Comparison of ENCODE assay signal across 9 cellular contexts in genomic region chr1:156592158-156592909, GRCh38. TPM values are rescaled to one million over a fixed set of nuclear protein-coding genes. Genes with fewer than 3 reads are reported as not detected.
DNase-seq lines count a peak whose midpoint lies in the region; FAIRE-seq and TF ChIP-seq lines count a peak whose summit lies in the region.
"Had no signal": no experiment of that assay in that cellular context is flagged by ENCODE, and none has a peak within 500 bp of the region (broad histone marks: within the 10 kb centered on the region; RNA-seq: fewer than 3 reads in every experiment).

No MANE protein-coding gene starts in this region.

- no peaks in the 10 kb centered on the region for H3K9me2 ChIP-seq in DOHH2 (replicated peaks; ENCODE audit: control insufficient read depth, low read length)
- no peaks in the 10 kb centered on the region for H3K9me2 ChIP-seq in OCI-LY7 (ENCODE audit: insufficient read depth, low read length)

- H3K79me2 ChIP-seq in DOHH2 (ENCODE audit: control insufficient read depth, low read length) (peaks cover 26% of the 10 kb centered on the region), OCI-LY7 (ENCODE audit: insufficient read depth, low read depth, low read length) (no peaks in the 10 kb centered on the region), endothelial cell of umbilical vein (ENCODE audit: control insufficient read depth, insufficient read depth, low read length) (peaks cover 5% of the 10 kb centered on the region), osteoblast (ENCODE audit: insufficient read depth, low read length) (peaks cover 6% of the 10 kb centered on the region)

- CTCF ChIA-PET in OCI-LY7 (lab: Charles Lee; ENCODE audit: unreplicated experiment) = interaction anchor here (0.6 to 1.1 kb wide), 3 partner anchors 10 to 12 kb away, joined by 3 to 5 read pairs (median 4); no protein-coding TSS in a partner anchor
- CTCF ChIA-PET in endothelial cell of umbilical vein (lab: Charles Lee) = interaction anchor here (1.0 to 4.9 kb wide), 9 partner anchors 9 to 207 kb away, joined by 3 to 32 read pairs (median 5); partner anchors contain the start of gene GPATCH4

- dilution Hi-C loops in endothelial cell of umbilical vein (cut with MboI; ENCODE audit: extremely low pct_ligation_motif_present, low sequenced_read_pairs) = no loop called here

- H3K27me3 ChIP-seq in DOHH2 (ENCODE audit: control insufficient read depth, low read length) (no peaks in the 10 kb centered on the region), endothelial cell of umbilical vein (ENCODE audit: control insufficient read depth in 2 of 2, insufficient read depth in 2 of 2, low read length in 2 of 2) (no peaks in the 10 kb centered on the region), osteoblast (ENCODE audit: insufficient read depth, low read length) (no peaks in the 10 kb centered on the region)

- no peak for FAIRE-seq in endothelial cell of umbilical vein (lab: Jason Lieb, UNC)

- peaks cover 43% of the 10 kb centered on the region for H3F3A ChIP-seq in DOHH2 (ENCODE audit: control insufficient read depth, insufficient read depth)

- H4K20me1 ChIP-seq in DOHH2 (ENCODE audit: control insufficient read depth, insufficient read depth, low read depth, low read length) = no peaks in the 10 kb centered on the region
- no peaks in the 10 kb centered on the region for H4K20me1 ChIP-seq in OCI-LY7 (ENCODE audit: insufficient read depth, low read length)
- H4K20me1 ChIP-seq in endothelial cell of umbilical vein (replicated peaks; ENCODE audit: control insufficient read depth, extremely low read depth, insufficient read depth, low read length) = no peaks in the 10 kb centered on the region
- peaks cover 3% of the 10 kb centered on the region for H4K20me1 ChIP-seq in osteoblast (ENCODE audit: insufficient read depth, low read length)

- H2AFZ ChIP-seq in OCI-LY7 (ENCODE audit: low read length) (no peak overlapping the region; the same call in 1 of the 2 replicates), endothelial cell of umbilical vein (ENCODE audit: low read depth, low read length) (peak overlapping the region; percentile 74), osteoblast (ENCODE audit: low read length) (peak overlapping the region; percentile 91)

- H3K9me1 ChIP-seq in endothelial cell of umbilical vein (replicated peaks; ENCODE audit: control insufficient read depth, extremely low read depth, insufficient read depth, low read length) = no peaks in the 10 kb centered on the region

- H3K4me3 ChIP-seq in DOHH2 (ENCODE audit: low read length) = peak overlapping the region; percentile 95
- peak overlapping the region; percentile 89 for H3K4me3 ChIP-seq in OCI-LY7 (ENCODE audit: low read depth, low read length, poor library complexity, severe bottlenecking)
- peak overlapping the region; percentile 52 to 77 (median 75) for H3K4me3 ChIP-seq in endothelial cell of umbilical vein (replicated peaks in 1 of 3; ENCODE audit: insufficient read depth in 1 of 3, low read depth in 1 of 3, low read length in 3 of 3)
- H3K4me3 ChIP-seq in osteoblast (ENCODE audit: insufficient read depth, low read length) = peak overlapping the region; percentile 92

- H3K27ac ChIP-seq in DOHH2 (ENCODE audit: low read depth, low read length) (peak overlapping the region; percentile 54), OCI-LY7 (ENCODE audit: low read depth, low read length, poor library complexity, severe bottlenecking) (peak overlapping the region; percentile 50), endothelial cell of umbilical vein (ENCODE audit: insufficient read depth, low read depth, low read length) (peak overlapping the region; percentile 32), osteoblast (ENCODE audit: low read depth, low read length) (peak overlapping the region; percentile 75)

- DNase-seq in OCI-LY7 (ENCODE audit: low spot score) (no peak), endothelial cell of umbilical vein (ENCODE audit: low read depth, low spot score) (peak; percentile 7), osteoblast (ENCODE audit: insufficient read length, low spot score, missing footprints) (no peak), NCI-H524 (lab: John Stamatoyannopoulos, UW) (no peak), cerebellar nuclear complex (lab: John Stamatoyannopoulos, UW) (no peak), cerebellar cortex (ENCODE audit: low spot score) (no peak), hypothalamus (lab: John Stamatoyannopoulos, UW) (no peak)

- intact Hi-C loops in OCI-LY7 (cut with micrococcal nuclease; ENCODE audit: unreplicated experiment) = no loop called here
- intact Hi-C loops in endothelial cell of umbilical vein (cut with micrococcal nuclease) = loop anchor here (5.0 kb wide), 1 partner anchor 90 kb away; the partner anchor contains the start of gene MEF2D

- H3K4me2 ChIP-seq in DOHH2 (ENCODE audit: low read length) (peak overlapping the region; percentile 93), OCI-LY7 (ENCODE audit: low read length) (peak overlapping the region; percentile 82), endothelial cell of umbilical vein (ENCODE audit: insufficient read depth, low read length) (peak overlapping the region; percentile 76), osteoblast (ENCODE audit: insufficient read depth, low read length) (peak overlapping the region; percentile 99)

- H3K9me3 ChIP-seq in DOHH2 (ENCODE audit: control insufficient read depth, insufficient read depth, low read length) (no peaks in the 10 kb centered on the region), OCI-LY7 (ENCODE audit: low read length) (no peaks in the 10 kb centered on the region), endothelial cell of umbilical vein (replicated peaks; ENCODE audit: control insufficient read depth, insufficient read depth, low read length) (no peaks in the 10 kb centered on the region), osteoblast (ENCODE audit: low read depth, low read length) (no peaks in the 10 kb centered on the region)

- H3K9ac ChIP-seq in endothelial cell of umbilical vein (replicated peaks; ENCODE audit: extremely low read depth, insufficient read depth, low read length) = peak overlapping the region; percentile 67

- H3K36me3 ChIP-seq in DOHH2 (ENCODE audit: control insufficient read depth, low read length) = peaks cover 57% of the 10 kb centered on the region
- peaks cover 49% of the 10 kb centered on the region for H3K36me3 ChIP-seq in OCI-LY7 (ENCODE audit: insufficient read depth, low read length)
- peaks cover 0 to 28% of the 10 kb centered on the region in 2 experiments for H3K36me3 ChIP-seq in endothelial cell of umbilical vein (ENCODE audit: control insufficient read depth in 2 of 2, extremely low read depth in 1 of 2, insufficient read depth in 2 of 2, low read length in 2 of 2)
- peaks cover 35% of the 10 kb centered on the region for H3K36me3 ChIP-seq in osteoblast (ENCODE audit: insufficient read depth, low read length)

- POLR2A ChIA-PET in OCI-LY7 (lab: Charles Lee) (interaction anchor here (1.0 to 2.5 kb wide), 4 partner anchors 9 to 137 kb away, joined by 3 to 27 read pairs (median 4); partner anchors contain the start of gene GPATCH4), endothelial cell of umbilical vein (lab: Charles Lee) (interaction anchor here (0.5 to 1.8 kb wide), 2 partner anchors 9 to 13 kb away, joined by 6 to 9 read pairs; partner anchors contain the start of gene GPATCH4)

- BruUV-seq in OCI-LY7 (replicated peaks; lab: Mats Ljungman, UMichigan) = TSS peak; percentile 39
- BruUV-seq in endothelial cell of umbilical vein (replicated peaks; lab: Mats Ljungman, UMichigan) = no TSS peak

- TF ChIP-seq CTCF in DOHH2 (IDR thresholded peaks at IDR 0.05; ENCODE audit: low read depth, low read length, poor library complexity, severe bottlenecking) (no peak), OCI-LY7 (conservative IDR thresholded peaks at IDR 0.05; ENCODE audit: low read length) (no peak), endothelial cell of umbilical vein (IDR thresholded peaks at IDR 0.05; ENCODE audit: extremely low read depth in 1 of 2, insufficient read depth in 1 of 2, low read depth in 1 of 2, low read length in 2 of 2) (no peak), osteoblast (IDR thresholded peaks at IDR 0.05; ENCODE audit: extremely low read depth, low read depth, low read length) (no peak)

- TF ChIP-seq POLR2A in endothelial cell of umbilical vein (IDR thresholded peaks at IDR 0.05; ENCODE audit: low read depth, low read length) = no peak

- H3K4me1 ChIP-seq in DOHH2 (ENCODE audit: control insufficient read depth, low read length) (peaks cover 26% of the 10 kb centered on the region), OCI-LY7 (ENCODE audit: insufficient read depth, low read length, poor library complexity, severe bottlenecking) (peaks cover 27% of the 10 kb centered on the region), endothelial cell of umbilical vein (ENCODE audit: control insufficient read depth, extremely low read depth, insufficient read depth, low read length) (peaks cover 17% of the 10 kb centered on the region), osteoblast (ENCODE audit: insufficient read depth, low read length) (peaks cover 13% of the 10 kb centered on the region)

RNA-seq across cellular contexts. Expression of gene NAXE, which starts 0.8 kb away (rescaled TPM):
- total RNA-seq in OCI-LY7 (2014; rRNA removed; shearing (Covaris generic)) = 71.6 and 81.5 TPM in 2 replicates
- total RNA-seq in OCI-LY7 (2022) = 56.1 and 61.1 TPM in 2 replicates
- total RNA-seq in endothelial cell of umbilical vein = 74.0 and 76.2 TPM in 2 replicates
- 187 and 210 TPM in 2 replicates for polyA plus RNA-seq in endothelial cell of umbilical vein
- polyA plus RNA-seq in endothelial cell of umbilical vein (2011; cell fraction: cytosol; rRNA removed) = 143 and 154 TPM in 2 replicates
- 62.0 and 82.1 TPM in 2 replicates for polyA plus RNA-seq in endothelial cell of umbilical vein (2011; cell fraction: nucleus; rRNA removed)
- 90.9 and 109 TPM in 2 replicates for polyA plus RNA-seq in endothelial cell of umbilical vein (2012)
- polyA minus RNA-seq in endothelial cell of umbilical vein = 97.8 and 109 TPM in 2 replicates
- polyA minus RNA-seq in endothelial cell of umbilical vein (2011; cell fraction: cytosol; rRNA and poly(A)+ RNA removed) = 91.6 TPM
- 26.3 and 33.7 TPM in 2 replicates for polyA minus RNA-seq in endothelial cell of umbilical vein (2011; cell fraction: nucleus; rRNA and poly(A)+ RNA removed)
- 54.8 and 63.7 TPM in 2 replicates for total RNA-seq in osteoblast

RNA-seq across cellular contexts. Expression of gene GPATCH4, which starts 8.9 kb away (rescaled TPM):
- 33.3 and 40.9 TPM in 2 replicates for total RNA-seq in OCI-LY7 (2014; rRNA removed; shearing (Covaris generic))
- total RNA-seq in OCI-LY7 (2022) = 38.5 and 51.6 TPM in 2 replicates
- total RNA-seq in endothelial cell of umbilical vein = 29.2 and 32.0 TPM in 2 replicates
- 15.5 and 22.4 TPM in 2 replicates for polyA plus RNA-seq in endothelial cell of umbilical vein
- 30.0 and 42.1 TPM in 2 replicates for polyA plus RNA-seq in endothelial cell of umbilical vein (2011; cell fraction: cytosol; rRNA removed)
- polyA plus RNA-seq in endothelial cell of umbilical vein (2011; cell fraction: nucleus; rRNA removed) = 46.6 and 52.0 TPM in 2 replicates
- 39.0 and 64.5 TPM in 2 replicates for polyA plus RNA-seq in endothelial cell of umbilical vein (2012)
- polyA minus RNA-seq in endothelial cell of umbilical vein = 38.2 and 48.0 TPM in 2 replicates
- polyA minus RNA-seq in endothelial cell of umbilical vein (2011; cell fraction: cytosol; rRNA and poly(A)+ RNA removed) = 37.6 TPM
- 26.2 and 46.5 TPM in 2 replicates for polyA minus RNA-seq in endothelial cell of umbilical vein (2011; cell fraction: nucleus; rRNA and poly(A)+ RNA removed)
- total RNA-seq in osteoblast = 8.0 and 11.2 TPM in 2 replicates

RNA-seq across cellular contexts. Expression of gene TTC24, which starts 12.8 kb away (rescaled TPM):
- total RNA-seq in OCI-LY7 (2014; rRNA removed; shearing (Covaris generic)) = 2.8 and 3.6 TPM in 2 replicates
- total RNA-seq in OCI-LY7 (2022) (11.9 and 12.4 TPM in 2 replicates), endothelial cell of umbilical vein (not detected in 2 replicates), osteoblast (not detected in 2 replicates)
- not detected in 2 replicates for polyA plus RNA-seq in endothelial cell of umbilical vein
- not detected in 2 replicates for polyA plus RNA-seq in endothelial cell of umbilical vein (2011; cell fraction: cytosol; rRNA removed)
- not detected in 2 replicates for polyA plus RNA-seq in endothelial cell of umbilical vein (2011; cell fraction: nucleus; rRNA removed)
- not detected in 2 replicates for polyA plus RNA-seq in endothelial cell of umbilical vein (2012)
- polyA minus RNA-seq in endothelial cell of umbilical vein = not detected in 2 replicates
- polyA minus RNA-seq in endothelial cell of umbilical vein (2011; cell fraction: cytosol; rRNA and poly(A)+ RNA removed) = not detected
- not detected in 2 replicates for polyA minus RNA-seq in endothelial cell of umbilical vein (2011; cell fraction: nucleus; rRNA and poly(A)+ RNA removed)
- total RNA-seq: HT1080 had no signal

RNA-seq across cellular contexts. Expression of gene IQGAP3, which starts 20.0 kb away (rescaled TPM):
- total RNA-seq in OCI-LY7 (2014; rRNA removed; shearing (Covaris generic)) = 22.4 and 26.1 TPM in 2 replicates
- total RNA-seq in OCI-LY7 (2022) (28.7 and 37.1 TPM in 2 replicates), endothelial cell of umbilical vein (48.6 and 60.7 TPM in 2 replicates), osteoblast (2.9 and 3.5 TPM in 2 replicates)
- polyA plus RNA-seq in endothelial cell of umbilical vein = 28.3 and 30.2 TPM in 2 replicates
- 17.1 and 17.2 TPM in 2 replicates for polyA plus RNA-seq in endothelial cell of umbilical vein (2011; cell fraction: cytosol; rRNA removed)
- polyA plus RNA-seq in endothelial cell of umbilical vein (2011; cell fraction: nucleus; rRNA removed) = 198 and 249 TPM in 2 replicates
- polyA plus RNA-seq in endothelial cell of umbilical vein (2012) = 9.9 and 15.9 TPM in 2 replicates
- 47.2 and 48.6 TPM in 2 replicates for polyA minus RNA-seq in endothelial cell of umbilical vein
- 18.8 TPM for polyA minus RNA-seq in endothelial cell of umbilical vein (2011; cell fraction: cytosol; rRNA and poly(A)+ RNA removed)
- 41.1 and 61.1 TPM in 2 replicates for polyA minus RNA-seq in endothelial cell of umbilical vein (2011; cell fraction: nucleus; rRNA and poly(A)+ RNA removed)

RNA-seq across cellular contexts. Expression of gene HAPLN2, which starts 26.9 kb away (rescaled TPM):
- total RNA-seq in OCI-LY7 (2014; rRNA removed; shearing (Covaris generic)) = 0.41 and 0.62 TPM in 2 replicates
- total RNA-seq in OCI-LY7 (2022) (1.1 and 1.4 TPM in 2 replicates), endothelial cell of umbilical vein (not detected in 2 replicates), osteoblast (not detected in 2 replicates)
- polyA plus RNA-seq in endothelial cell of umbilical vein = 0.14 TPM in 1 of 2 replicates, not detected in the other
- not detected in 2 replicates for polyA plus RNA-seq in endothelial cell of umbilical vein (2011; cell fraction: cytosol; rRNA removed)
- 0.68 and 0.70 TPM in 2 replicates for polyA plus RNA-seq in endothelial cell of umbilical vein (2011; cell fraction: nucleus; rRNA removed)
- not detected in 2 replicates for polyA plus RNA-seq in endothelial cell of umbilical vein (2012)
- polyA minus RNA-seq in endothelial cell of umbilical vein = not detected in 2 replicates
- not detected for polyA minus RNA-seq in endothelial cell of umbilical vein (2011; cell fraction: cytosol; rRNA and poly(A)+ RNA removed)
- not detected in 2 replicates for polyA minus RNA-seq in endothelial cell of umbilical vein (2011; cell fraction: nucleus; rRNA and poly(A)+ RNA removed)
- total RNA-seq: HT1080 had no signal
